In the genomic region with DNA sequence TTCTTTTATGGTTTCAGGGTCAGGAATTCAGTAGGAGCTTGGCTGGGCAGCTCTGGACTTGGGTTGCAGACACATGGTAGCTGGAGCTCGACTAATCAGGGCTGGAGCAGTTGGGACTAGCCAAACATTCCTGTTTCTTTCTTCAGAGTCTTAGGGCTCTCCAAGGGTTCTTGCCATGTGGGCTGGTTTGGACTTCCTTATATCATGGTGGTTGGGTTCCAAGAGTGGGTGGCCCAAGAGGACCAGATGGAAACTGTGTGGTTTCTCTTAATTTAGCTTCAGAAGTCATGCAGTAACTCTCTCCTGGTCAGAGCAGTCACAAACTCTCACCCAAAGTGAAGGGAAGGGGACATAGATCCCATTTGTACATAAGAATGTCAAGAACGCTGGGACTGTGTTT, we compare ENCODE assay signal across 24 cellular contexts.
"Had no signal": no experiment of that assay in that cellular context is flagged by ENCODE, and none has a peak within 500 bp of the region (broad histone marks: within the 10 kb centered on the region; RNA-seq: fewer than 3 reads in every experiment).

No MANE protein-coding gene starts in this region.

- H3K27me3 Mint-ChIP-seq: activated CD8-positive, alpha-beta memory T cell treated with anti-CD3 and anti-CD28 coated beads, Interleukin-2, amount 10 ng/mL, durations not matched to agents 7 days and 5 days; activated CD8-positive, alpha-beta T cell treated with anti-CD3 and anti-CD28 coated beads for 36 hours; progenitor cell of endocrine pancreas had no signal

- H3K4me1 Mint-ChIP-seq: activated CD8-positive, alpha-beta memory T cell treated with anti-CD3 and anti-CD28 coated beads, Interleukin-2, amount 10 ng/mL, durations not matched to agents 7 days and 5 days; activated naive CD4-positive, alpha-beta T cell treated with anti-CD3 and anti-CD28 coated beads, Interleukin-2, amount 50 U/mL, for 24 hours; natural killer cell had no signal

- H3K27me3 ChIP-seq: body of pancreas, cardiac muscle cell, stomach, suprapubic skin, tibial nerve had no signal

- H3K4me3 Mint-ChIP-seq: activated CD8-positive, alpha-beta memory T cell treated with anti-CD3 and anti-CD28 coated beads, Interleukin-2, amount 10 ng/mL, durations not matched to agents 7 days and 5 days; activated CD8-positive, alpha-beta T cell treated with anti-CD3 and anti-CD28 coated beads for 36 hours; activated naive CD4-positive, alpha-beta T cell treated with anti-CD3 and anti-CD28 coated beads, Interleukin-2, amount 50 U/mL, for 24 hours; activated T-helper 1 cell treated with anti-CD3 and anti-CD28 coated beads, Interleukin-12 subunit alpha, Interleukin-12 subunit beta, Interleukin-2, Interleukin-4 antibody, amounts not matched to agents 30 ng/mL and 10 ng/mL and 1 ng/mL, durations not matched to agents 14 hours and 24 hours and 36 hours; natural killer cell; T-helper 1 cell treated with Interleukin-12 subunit alpha and Interleukin-12 subunit beta and Interleukin-4 antibody, amounts not matched to agents 30 μg/mL and 1 μg/mL, for 36 hours had no signal

- H3K36me3 ChIP-seq: cardiac muscle cell, lower lobe of right lung, stomach, suprapubic skin, tibial nerve had no signal

- ATAC-seq: activated CD8-positive, alpha-beta memory T cell treated with anti-CD3 and anti-CD28 coated beads, Interleukin-2, amount 10 ng/mL, durations not matched to agents 7 days and 5 days; activated CD8-positive, alpha-beta T cell treated with anti-CD3 and anti-CD28 coated beads for 36 hours; body of pancreas; natural killer cell had no signal

- H3K27ac ChIP-seq: body of pancreas, cardiac muscle cell, lower lobe of right lung, stomach, suprapubic skin, tibial nerve had no signal

- H3K9me3 Mint-ChIP-seq: activated CD8-positive, alpha-beta T cell treated with anti-CD3 and anti-CD28 coated beads for 36 hours; activated naive CD4-positive, alpha-beta T cell treated with anti-CD3 and anti-CD28 coated beads, Interleukin-2, amount 50 U/mL, for 24 hours; activated T-helper 1 cell treated with anti-CD3 and anti-CD28 coated beads, Interleukin-12 subunit alpha, Interleukin-12 subunit beta, Interleukin-2, Interleukin-4 antibody, amounts not matched to agents 30 ng/mL and 10 ng/mL and 1 ng/mL, durations not matched to agents 14 hours and 24 hours and 36 hours; T-helper 1 cell treated with Interleukin-12 subunit alpha and Interleukin-12 subunit beta and Interleukin-4 antibody, amounts not matched to agents 30 μg/mL and 1 μg/mL, for 36 hours had no signal

- H3K4me3 ChIP-seq: body of pancreas, cardiac muscle cell, lower lobe of right lung, stomach, suprapubic skin, tibial nerve had no signal

- H3K27ac Mint-ChIP-seq: activated CD8-positive, alpha-beta memory T cell treated with anti-CD3 and anti-CD28 coated beads, Interleukin-2, amount 10 ng/mL, durations not matched to agents 7 days and 5 days; activated CD8-positive, alpha-beta T cell treated with anti-CD3 and anti-CD28 coated beads for 36 hours; activated naive CD4-positive, alpha-beta T cell treated with anti-CD3 and anti-CD28 coated beads, Interleukin-2, amount 50 U/mL, for 24 hours; activated T-helper 1 cell treated with anti-CD3 and anti-CD28 coated beads, Interleukin-12 subunit alpha, Interleukin-12 subunit beta, Interleukin-2, Interleukin-4 antibody, amounts not matched to agents 30 ng/mL and 10 ng/mL and 1 ng/mL, durations not matched to agents 14 hours and 24 hours and 36 hours; natural killer cell; progenitor cell of endocrine pancreas; T-helper 1 cell treated with Interleukin-12 subunit alpha and Interleukin-12 subunit beta and Interleukin-4 antibody, amounts not matched to agents 30 μg/mL and 1 μg/mL, for 36 hours had no signal

- H3K9me3 ChIP-seq: body of pancreas, lower lobe of right lung, stomach, suprapubic skin, tibial nerve had no signal

- H3K4me1 ChIP-seq: body of pancreas, lower lobe of right lung, stomach, suprapubic skin, tibial nerve had no signal

- DNase-seq: activated CD4-positive, alpha-beta T cell treated with anti-CD3 and anti-CD28 coated beads for 48 hours; activated CD8-positive, alpha-beta memory T cell treated with anti-CD3 and anti-CD28 coated beads, Interleukin-2, amount 10 ng/mL, durations not matched to agents 7 days and 5 days; activated CD8-positive, alpha-beta T cell treated with anti-CD3 and anti-CD28 coated beads for 36 hours; activated gamma-delta T cell; activated T-cell treated with anti-CD3 and anti-CD28 coated beads for 4 hours; anterior cingulate cortex; body of pancreas; dermis blood vessel endothelial cell; effector CD8-positive, alpha-beta T cell; erythroblast; glutamatergic neuron; hypothalamus; lower lobe of right lung; natural killer cell; retina; stimulated activated CD4-positive, alpha-beta T cell treated with anti-CD3 and anti-CD28 coated beads, Interleukin-1b, Interleukin-23, amount 100 ng/mL, for 48 hours; stomach had no signal
